Comparison of ENCODE assay signal across 8 cellular contexts in the genomic region with DNA sequence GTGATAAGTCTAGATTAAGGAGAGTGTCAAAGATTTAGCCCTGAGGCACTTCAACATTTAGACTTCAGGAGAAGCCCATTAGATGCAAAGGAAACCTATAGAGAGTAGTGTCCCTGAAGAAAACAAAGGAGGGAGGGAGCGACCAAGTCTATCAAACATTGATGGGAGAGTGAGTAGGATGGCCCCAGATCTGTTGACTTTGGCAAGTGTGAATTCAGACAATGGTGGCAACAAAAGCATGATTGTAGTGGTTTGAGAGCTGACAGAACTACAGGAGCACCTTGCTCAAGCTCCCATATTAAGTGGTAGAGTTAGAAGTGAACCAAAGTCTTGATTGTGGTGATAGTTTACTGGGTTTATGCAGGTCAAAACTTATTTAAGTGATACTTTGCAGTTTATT. TPM values are rescaled to one million over a fixed set of nuclear protein-coding genes. Genes with fewer than 3 reads are reported as not detected.
DNase-seq lines count a peak whose midpoint lies in the region; ATAC-seq and TF ChIP-seq lines count a peak whose summit lies in the region.

No MANE protein-coding gene starts in this region.

- no peaks in the 10 kb centered on the region for H3K9me3 ChIP-seq in left lung
- H3K9me3 ChIP-seq in thoracic aorta, result no peaks in the 10 kb centered on the region

- intact Hi-C loops in left lung (cut with DNase I), result no loop called here
- intact Hi-C loops in left colon (cut with DNase I, micrococcal nuclease), result no loop called here

- TF ChIP-seq CTCF in left lung (IDR thresholded peaks at IDR 0.05), result no peak
- TF ChIP-seq CTCF in thoracic aorta (IDR thresholded peaks at IDR 0.05), result no peak

- H3K27ac ChIP-seq in left lung (peak overlapping the region; percentile 81 to 87), thoracic aorta (peak overlapping the region; percentile 84 to 93)

- peak overlapping the region; percentile 64 to 74 for H3K4me3 ChIP-seq in left lung
- H3K4me3 ChIP-seq in thoracic aorta, result peak overlapping the region; percentile 89

- H3K27me3 Mint-ChIP-seq in activated CD8-positive, alpha-beta memory T cell treated with anti-CD3 and anti-CD28 coated beads, Interleukin-2, amount 10 ng/mL, durations not matched to agents 7 days and 5 days, result no peaks in the 10 kb centered on the region
- H3K27me3 Mint-ChIP-seq in activated naive CD8-positive, alpha-beta T cell, result no peaks in the 10 kb centered on the region

- peaks cover 5% of the 10 kb centered on the region for H3K36me3 Mint-ChIP-seq in activated CD8-positive, alpha-beta memory T cell treated with anti-CD3 and anti-CD28 coated beads, Interleukin-2, amount 10 ng/mL, durations not matched to agents 7 days and 5 days
- H3K36me3 Mint-ChIP-seq in activated naive CD8-positive, alpha-beta T cell, result peaks cover 12% of the 10 kb centered on the region

- peaks cover 57% of the 10 kb centered on the region for H3K4me1 Mint-ChIP-seq in activated CD8-positive, alpha-beta memory T cell treated with anti-CD3 and anti-CD28 coated beads, Interleukin-2, amount 10 ng/mL, durations not matched to agents 7 days and 5 days
- peaks cover 71% of the 10 kb centered on the region for H3K4me1 Mint-ChIP-seq in activated naive CD8-positive, alpha-beta T cell (ENCODE audit: low read depth)

- H3K4me1 ChIP-seq in left lung (peaks cover 10 to 49% of the 10 kb centered on the region in 2 donors), thoracic aorta (ENCODE audit: control insufficient read depth in 1 of 2, low read depth in 2 of 2) (peaks cover 11 to 29% of the 10 kb centered on the region in 2 donors)

- H3K9me3 Mint-ChIP-seq in activated CD8-positive, alpha-beta memory T cell treated with anti-CD3 and anti-CD28 coated beads, Interleukin-2, amount 10 ng/mL, durations not matched to agents 7 days and 5 days (ENCODE audit: low read depth), result no peaks in the 10 kb centered on the region
- H3K9me3 Mint-ChIP-seq in activated naive CD8-positive, alpha-beta T cell (ENCODE audit: low read depth), result no peaks in the 10 kb centered on the region

- H3K4me3 Mint-ChIP-seq in activated CD8-positive, alpha-beta memory T cell treated with anti-CD3 and anti-CD28 coated beads, Interleukin-2, amount 10 ng/mL, durations not matched to agents 7 days and 5 days, result peak overlapping the region; percentile 89
- H3K4me3 Mint-ChIP-seq in activated naive CD8-positive, alpha-beta T cell, result peak overlapping the region; percentile 92

- no peak overlapping the region for H3K27ac Mint-ChIP-seq in activated CD8-positive, alpha-beta memory T cell treated with anti-CD3 and anti-CD28 coated beads, Interleukin-2, amount 10 ng/mL, durations not matched to agents 7 days and 5 days
- H3K27ac Mint-ChIP-seq in activated naive CD8-positive, alpha-beta T cell, result peak overlapping the region; percentile 99

- no peak for ATAC-seq in activated CD8-positive, alpha-beta memory T cell treated with anti-CD3 and anti-CD28 coated beads, Interleukin-2, amount 10 ng/mL, durations not matched to agents 7 days and 5 days
- no peak for ATAC-seq in left lung
- ATAC-seq in thoracic aorta (ENCODE audit: insufficient number of reproducible peaks, low FRiP score, low read depth), result no peak
- no peak for ATAC-seq in HG03432 (IDR thresholded peaks at IDR 0.05; ENCODE audit: unreplicated experiment)
- ATAC-seq in HG02763 (IDR thresholded peaks at IDR 0.05; ENCODE audit: unreplicated experiment), result no peak
- no peak for ATAC-seq in left colon

- CTCF ChIA-PET in activated CD8-positive, alpha-beta memory T cell treated with anti-CD3 and anti-CD28 coated beads, Interleukin-2, amount 10 ng/mL, durations not matched to agents 7 days and 5 days (lab: Charles Lee), result interaction anchor here (1.0 to 2.4 kb wide), 13 partner anchors 13 to 357 kb away, joined by 3 to 16 read pairs (median 5); a partner anchor contains a TSS

- DNase-seq in activated CD8-positive, alpha-beta memory T cell treated with anti-CD3 and anti-CD28 coated beads, Interleukin-2, amount 10 ng/mL, durations not matched to agents 7 days and 5 days, result no peak
- no peak for DNase-seq in activated CD8-positive, alpha-beta memory T cell treated with anti-CD3 and anti-CD28 coated beads, Interleukin-2, amount 50 U/mL, for 4 hours
- DNase-seq in left lung (no peak), thoracic aorta (ENCODE audit: low spot score) (no peak), left colon (no peak)

- H3K27me3 ChIP-seq in left lung (no peaks in the 10 kb centered on the region), thoracic aorta (replicated peaks; ENCODE audit: insufficient read depth) (no peaks in the 10 kb centered on the region)

- H3K36me3 ChIP-seq in left lung (peaks cover 0 to 9% of the 10 kb centered on the region in 2 donors), thoracic aorta (no peaks in the 10 kb centered on the region)

RNA-seq across cellular contexts. Expression of a gene that starts 1.0 kb away (rescaled TPM):
- 10 to 100 TPM; 73.8 to 98.6 TPM for total RNA-seq in activated CD8-positive, alpha-beta memory T cell treated with anti-CD3 and anti-CD28 coated beads, Interleukin-2, amount 10 ng/mL, durations not matched to agents 7 days and 5 days
- total RNA-seq in left lung, result 10 to 100 TPM; 37.9 to 47.6 TPM
- total RNA-seq in thoracic aorta, result 10 to 100 TPM; 24.2 to 52.1 TPM
- total RNA-seq in left colon, result 10 to 100 TPM; 41.7 to 52.0 TPM

RNA-seq across cellular contexts. Expression of a gene that starts 13.2 kb away (rescaled TPM):
- 10 to 100 TPM; 19.5 to 23.6 TPM for total RNA-seq in activated CD8-positive, alpha-beta memory T cell treated with anti-CD3 and anti-CD28 coated beads, Interleukin-2, amount 10 ng/mL, durations not matched to agents 7 days and 5 days
- total RNA-seq in left lung (10 to 100 TPM in 1 of 2 donors, 1 to 10 TPM in 1; 5.7 to 10.1 TPM), thoracic aorta (10 to 100 TPM in 1 of 2 donors, 1 to 10 TPM in 1; 4.2 to 10.4 TPM), left colon (1 to 10 TPM; 4.2 to 4.7 TPM)

RNA-seq across cellular contexts. Expression of a gene that starts 14.0 kb away (rescaled TPM):
- 10 to 100 TPM; 64.0 to 73.5 TPM for total RNA-seq in activated CD8-positive, alpha-beta memory T cell treated with anti-CD3 and anti-CD28 coated beads, Interleukin-2, amount 10 ng/mL, durations not matched to agents 7 days and 5 days
- 10 to 100 TPM; 52.5 to 61.0 TPM for total RNA-seq in left lung
- total RNA-seq in thoracic aorta, result 10 to 100 TPM; 32.9 to 39.0 TPM
- 10 to 100 TPM; 42.6 to 43.8 TPM for total RNA-seq in left colon

RNA-seq across cellular contexts. Expression of a gene that starts 46.8 kb away (rescaled TPM):
- 100 to 1,000 TPM; 101 to 134 TPM for total RNA-seq in activated CD8-positive, alpha-beta memory T cell treated with anti-CD3 and anti-CD28 coated beads, Interleukin-2, amount 10 ng/mL, durations not matched to agents 7 days and 5 days
- total RNA-seq in left lung, result 10 to 100 TPM; 44.9 to 71.1 TPM
- total RNA-seq in thoracic aorta, result 10 to 100 TPM; 28.7 to 43.1 TPM
- 10 to 100 TPM; 73.6 to 74.8 TPM for total RNA-seq in left colon

RNA-seq across cellular contexts. Expression of a gene that starts 47.4 kb away (rescaled TPM):
- total RNA-seq in activated CD8-positive, alpha-beta memory T cell treated with anti-CD3 and anti-CD28 coated beads, Interleukin-2, amount 10 ng/mL, durations not matched to agents 7 days and 5 days, result 10 to 100 TPM; 48.2 to 65.7 TPM
- 10 to 100 TPM; 36.6 to 54.7 TPM for total RNA-seq in left lung
- total RNA-seq in thoracic aorta, result 10 to 100 TPM; 23.6 to 27.3 TPM
- total RNA-seq in left colon, result 10 to 100 TPM; 55.7 to 60.6 TPM
